In genomic region chr20:58397429-58397828, GRCh38 we compare ENCODE assay signal across 11 cellular contexts.
"Had no signal": no experiment of that assay in that cellular context is flagged by ENCODE, and none has a peak within 500 bp of the region (broad histone marks: within the 10 kb centered on the region; RNA-seq: fewer than 3 reads in every experiment).

No MANE protein-coding gene starts in this region.

- H2AFZ ChIP-seq: GM23248 had no signal

- H3K9ac ChIP-seq: GM23248, KMS-11 had no signal

- H3K27ac Mint-ChIP-seq: HFFc6 had no signal

- H3K27ac ChIP-seq: GM23248, HL-60, KMS-11 had no signal

- H3K4me1 ChIP-seq: HAP-1 had no signal

- H3K4me3 Mint-ChIP-seq: HFFc6 had no signal

- H3K9me3 Mint-ChIP-seq: HFFc6, IgD-negative memory B cell had no signal

- H3K27me3 Mint-ChIP-seq: IgD-negative memory B cell had no signal

- DNase-seq: GM23248, GOT3, H7, HFFc6, KBM-7 had no signal

- H3K4me2 ChIP-seq: KMS-11 had no signal

- H3K4me3 ChIP-seq: GM23248, HAP-1 had no signal

- H3K9me3 ChIP-seq: HAP-1 had no signal

- ATAC-seq: HCT116, HepG2 had no signal
